Comparison of ENCODE assay signal across 9 cellular contexts in genomic region chr17:83082435-83082834, GRCh38. TPM values are rescaled to one million over a fixed set of nuclear protein-coding genes. Genes with fewer than 3 reads are reported as not detected.
DNase-seq lines count a peak whose midpoint lies in the region; ATAC-seq, FAIRE-seq and TF ChIP-seq lines count a peak whose summit lies in the region.
"Had no signal": no experiment of that assay in that cellular context is flagged by ENCODE, and none has a peak within 500 bp of the region (broad histone marks: within the 10 kb centered on the region; RNA-seq: fewer than 3 reads in every experiment).

No MANE protein-coding gene starts in this region.

- peak overlapping the region; percentile 53 to 82 (median 73) for H3K4me3 Mint-ChIP-seq in naive thymus-derived CD4-positive, alpha-beta T cell

- no peaks in the 10 kb centered on the region for H3K9me3 ChIP-seq in HepG2 (ENCODE audit: low read length)
- no peaks in the 10 kb centered on the region for H3K9me3 ChIP-seq in right lobe of liver
- no peaks in the 10 kb centered on the region for H3K9me3 ChIP-seq in GM12878 (replicated peaks; ENCODE audit: control insufficient read depth, insufficient read depth, low read length)
- H3K9me3 ChIP-seq in naive thymus-derived CD4-positive, alpha-beta T cell (ENCODE audit: control insufficient read depth in 2 of 3, low read length in 3 of 3), result no peaks in the 10 kb centered on the region
- no peaks in the 10 kb centered on the region for H3K9me3 ChIP-seq in vagina

- H3K27me3 ChIP-seq in HepG2 (ENCODE audit: control insufficient read depth in 1 of 2, insufficient read depth in 2 of 2, low read length in 2 of 2) (peaks cover 34 to 81% of the 10 kb centered on the region in 2 experiments), right lobe of liver (peaks cover 0 to 6% of the 10 kb centered on the region in 2 donors), GM12878 (replicated peaks in 1 of 2; ENCODE audit: control insufficient read depth in 2 of 2, insufficient read depth in 2 of 2, low read length in 1 of 2) (peaks cover 4 to 17% of the 10 kb centered on the region in 2 experiments), vagina (no peaks in the 10 kb centered on the region)
- H3K27me3 ChIP-seq in naive thymus-derived CD4-positive, alpha-beta T cell (ENCODE audit: control insufficient read depth in 2 of 2, insufficient read depth in 2 of 2, low read length in 2 of 2), result no peaks in the 10 kb centered on the region

- H3K4me1 ChIP-seq in HepG2 (ENCODE audit: insufficient read depth, low read length), result peaks cover 25% of the 10 kb centered on the region
- no peaks in the 10 kb centered on the region for H3K4me1 ChIP-seq in right lobe of liver
- H3K4me1 ChIP-seq in GM12878 (ENCODE audit: control insufficient read depth, insufficient read depth, low read length), result 0 out of 2 replicates have a peak, but pooled peaks cover 3% of the 10 kb centered on the region
- H3K4me1 ChIP-seq in naive thymus-derived CD4-positive, alpha-beta T cell (ENCODE audit: control insufficient read depth in 2 of 2, insufficient read depth in 2 of 2, low read length in 2 of 2), result peaks cover 0 to 30% of the 10 kb centered on the region in 2 donors
- H3K4me1 ChIP-seq in vagina, result peaks cover 80% of the 10 kb centered on the region

- no peaks in the 10 kb centered on the region for H3K9me3 Mint-ChIP-seq in naive thymus-derived CD4-positive, alpha-beta T cell

- RAD21 ChIA-PET in GM12878 (lab: Charles Lee; ENCODE audit: unreplicated experiment), result no interaction called here

- TF ChIP-seq CTCF in HepG2 (CRISPR knock-in tag; IDR thresholded peaks at IDR 0.05) (no peak), right lobe of liver (IDR thresholded peaks at IDR 0.05) (no peak), GM12878 (IDR thresholded peaks at IDR 0.05 in 2 of 3, conservative IDR thresholded peaks at IDR 0.05 in 1 of 3; ENCODE audit: control insufficient read depth in 2 of 3, extremely low read depth in 1 of 3, insufficient read depth in 1 of 3, low read depth in 3 of 3, low read length in 3 of 3) (no peak), vagina (IDR thresholded peaks at IDR 0.05) (no peak)

- H3K4me2 ChIP-seq in HepG2 (ENCODE audit: low read depth, low read length), result no peak overlapping the region
- no peak overlapping the region for H3K4me2 ChIP-seq in GM12878 (ENCODE audit: control insufficient read depth, insufficient read depth)

- SMC1A ChIA-PET in GM12878 (lab: Charles Lee; ENCODE audit: uncharacterized antibody, unreplicated experiment), result no interaction called here

- peaks cover 0 to 30% (median 10%) of the 10 kb centered on the region in 7 donors for H3K4me1 Mint-ChIP-seq in naive thymus-derived CD4-positive, alpha-beta T cell

- H3K79me2 ChIP-seq in HepG2 (ENCODE audit: insufficient read depth, low read length), result no peaks in the 10 kb centered on the region
- no peaks in the 10 kb centered on the region for H3K79me2 ChIP-seq in GM12878 (ENCODE audit: control insufficient read depth, insufficient read depth, low read length)

- H3K36me3 ChIP-seq in HepG2 (replicated peaks in 1 of 2; ENCODE audit: control insufficient read depth in 1 of 2, insufficient read depth in 2 of 2, low read length in 2 of 2) (no peaks in the 10 kb centered on the region), right lobe of liver (no peaks in the 10 kb centered on the region), GM12878 (ENCODE audit: control insufficient read depth in 2 of 2, insufficient read depth in 2 of 2, low read length in 1 of 2) (no peaks in the 10 kb centered on the region), vagina (peaks cover 0 to 14% of the 10 kb centered on the region in 2 donors)
- no peaks in the 10 kb centered on the region for H3K36me3 ChIP-seq in naive thymus-derived CD4-positive, alpha-beta T cell (ENCODE audit: control insufficient read depth in 2 of 3, insufficient read depth in 3 of 3, low read length in 3 of 3)

- CTCF ChIA-PET in HepG2 (lab: Yijun Ruan, JAX; ENCODE audit: low intra/inter-chr PET ratio, low total read pairs), result no interaction called here
- CTCF ChIA-PET in GM12878 (lab: Yijun Ruan, JAX), result no interaction called here
- CTCF ChIA-PET in naive thymus-derived CD4-positive, alpha-beta T cell (lab: Charles Lee), result no interaction called here

- H3K27ac Mint-ChIP-seq in naive thymus-derived CD4-positive, alpha-beta T cell, result peak overlapping the region in 4 of 9 donors; percentile 43 to 72 (median 48)

- H3K9ac ChIP-seq in HepG2 (ENCODE audit: insufficient read depth, low read depth, low read length) (no peak overlapping the region), GM12878 (ENCODE audit: control insufficient read depth, insufficient read depth, low read length) (no peak overlapping the region)

- H3K36me3 Mint-ChIP-seq in naive thymus-derived CD4-positive, alpha-beta T cell, result peaks cover 0 to 2% (median 0%) of the 10 kb centered on the region in 5 donors

- TF ChIP-seq POLR2A in HepG2 (IDR thresholded peaks at IDR 0.05; ENCODE audit: insufficient read depth in 1 of 2, low read depth in 2 of 2, low read length in 2 of 2) (no peak), right lobe of liver (IDR thresholded peaks at IDR 0.05) (no peak), GM12878 (IDR thresholded peaks at IDR 0.05; ENCODE audit: low read depth, low read length) (no peak), vagina (IDR thresholded peaks at IDR 0.05) (no peak)

- no peak for TF ChIP-seq EP300 in HepG2 (IDR thresholded peaks at IDR 0.05; ENCODE audit: low read depth in 2 of 2, low read length in 2 of 2)
- no peak for TF ChIP-seq EP300 in HepG2 (CRISPR knock-in tag; IDR thresholded peaks at IDR 0.05; ENCODE audit: borderline replicate concordance)
- TF ChIP-seq EP300 in GM12878 (IDR thresholded peaks at IDR 0.05; ENCODE audit: borderline replicate concordance in 1 of 2, control insufficient read depth in 1 of 2, low read depth in 2 of 2, low read length in 2 of 2), result no peak

- DNase-seq in HepG2 (ENCODE audit: low spot score) (no peak), right lobe of liver (no peak), GM12878 (ENCODE audit: low read depth, low spot score) (no peak), vagina (ENCODE audit: extremely low spot score in 2 of 2) (no peak), hippocampal formation (lab: John Stamatoyannopoulos, UW) (no peak), DMS79 (lab: John Stamatoyannopoulos, UW) (no peak)
- DNase-seq in naive thymus-derived CD4-positive, alpha-beta T cell, result no peak
- DNase-seq: NCI-H2081 had no signal

- no peak overlapping the region for H2AFZ ChIP-seq in HepG2 (ENCODE audit: low read length)
- H2AFZ ChIP-seq in GM12878 (ENCODE audit: control insufficient read depth, low read depth, low read length), result no peak overlapping the region

- H3K27me3 Mint-ChIP-seq in naive thymus-derived CD4-positive, alpha-beta T cell, result peaks cover 0 to 20% (median under 1%) of the 10 kb centered on the region in 5 donors

- 78% methylated on average over 9 of the region's 9 CpGs for WGBS in HepG2 (ENCODE audit: low lambda C conversion rate)
- 71% methylated on average over 9 of the region's 9 CpGs for WGBS in right lobe of liver (ENCODE audit: insufficient coverage, low coverage, low lambda C conversion rate, missing lambda C conversion rate)
- WGBS in GM12878 (ENCODE audit: insufficient coverage, insufficient replicate concordance, low lambda C conversion rate, missing lambda C conversion rate), result 62% methylated on average over 9 of the region's 9 CpGs

- FAIRE-seq in HepG2 (lab: Jason Lieb, UNC) (no peak), GM12878 (lab: Jason Lieb, UNC) (no peak)

- H4K20me1 ChIP-seq in HepG2 (ENCODE audit: insufficient read depth, low read length) (peaks cover 21% of the 10 kb centered on the region; the same call in 1 of the 2 replicates), GM12878 (ENCODE audit: control insufficient read depth, insufficient read depth) (no peaks in the 10 kb centered on the region)

- TF ChIP-seq RAD21 in HepG2 (CRISPR knock-in tag; IDR thresholded peaks at IDR 0.05) (no peak), GM12878 (IDR thresholded peaks at IDR 0.05; ENCODE audit: insufficient read depth, low read depth, low read length) (no peak)

- no peak overlapping the region for H3K27ac ChIP-seq in HepG2 (ENCODE audit: extremely low read length, insufficient read depth, low read length)
- no peak overlapping the region for H3K27ac ChIP-seq in right lobe of liver
- H3K27ac ChIP-seq in GM12878 (ENCODE audit: control insufficient read depth, insufficient read depth), result no peak overlapping the region
- H3K27ac ChIP-seq in naive thymus-derived CD4-positive, alpha-beta T cell (ENCODE audit: low read depth, low read length), result no peak overlapping the region
- peak overlapping the region; percentile 86 for H3K27ac ChIP-seq in vagina

- H3K4me3 ChIP-seq in HepG2 (replicated peaks in 1 of 3; ENCODE audit: insufficient read depth in 1 of 3, low read depth in 2 of 3, low read length in 3 of 3) (no peak overlapping the region), right lobe of liver (no peak overlapping the region), GM12878 (no peak overlapping the region), vagina (peak overlapping the region; percentile 56 to 74)
- no peak overlapping the region for H3K4me3 ChIP-seq in naive thymus-derived CD4-positive, alpha-beta T cell (ENCODE audit: low read length)

- in situ Hi-C loops in HepG2 (cut with HindIII; ENCODE audit: extremely low pct_ligation_motif_present, low pct_unique_long_range_greater_than_20kb) (no loop called here), GM12878 (cut with MboI) (no loop called here)

- ATAC-seq in HepG2, result no peak
- ATAC-seq in right lobe of liver, result no peak
- ATAC-seq in GM12878, result no peak
- ATAC-seq in naive thymus-derived CD4-positive, alpha-beta T cell, result no peak
- no peak for ATAC-seq in GM19395 (IDR thresholded peaks at IDR 0.05; ENCODE audit: unreplicated experiment)

- no TSS peak for BruUV-seq in HepG2 (replicated peaks; lab: Mats Ljungman, UMichigan)
- no TSS peak for BruUV-seq in GM12878 (replicated peaks; lab: Mats Ljungman, UMichigan)

- POLR2A ChIA-PET in HepG2 (lab: Yijun Ruan, JAX) (no interaction called here), GM12878 (lab: Charles Lee) (no interaction called here)
- POLR2A ChIA-PET in naive thymus-derived CD4-positive, alpha-beta T cell (lab: Charles Lee), result no interaction called here

- intact Hi-C loops in HepG2 (cut with micrococcal nuclease; ENCODE audit: unreplicated experiment), result no loop called here
- intact Hi-C loops in right lobe of liver (cut with DNase I), result no loop called here
- intact Hi-C loops in GM12878 (cut with micrococcal nuclease; ENCODE audit: unreplicated experiment), result no loop called here
- intact Hi-C loops in naive thymus-derived CD4-positive, alpha-beta T cell (cut with micrococcal nuclease), result loop anchor here (2.0 to 5.0 kb wide), 2 partner anchors 32 to 95 kb away; no protein-coding TSS in a partner anchor
- intact Hi-C loops in vagina (cut with DNase I), result no loop called here

RNA-seq across cellular contexts. Expression of gene METRNL, which starts 3.0 kb away (rescaled TPM):
- total RNA-seq in HepG2 (2016; rRNA removed; fragmentation: Illumina TruSeq; extraction: Trizol) (0.66 and 1.2 TPM in 2 replicates), right lobe of liver (10 to 100 TPM in 1 of 6 experiments, 1 to 10 TPM in 5; 2.3 to 18.6 (median 5.9) TPM), GM12878 (2014; rRNA removed) (2.5 and 3.7 TPM in 2 replicates), GM12878 (2014; rRNA removed; fragmentation: Illumina TruSeq; extraction: Trizol) (0.69 and 0.72 TPM in 2 replicates), GM12878 (2021) (3.5 TPM in 2 replicates), vagina (156 TPM)
- 0.81 and 1.1 TPM in 2 replicates for total RNA-seq in HepG2 (2016; cell fraction: cytosol; rRNA removed; fragmentation: Illumina TruSeq; extraction: Trizol; ENCODE audit: low read depth)
- 0.56 and 1.0 TPM in 2 replicates for total RNA-seq in HepG2 (2016; cell fraction: insoluble cytoplasmic fraction; rRNA removed; fragmentation: Illumina TruSeq; extraction: Trizol)
- 1.7 and 2.2 TPM in 2 replicates for total RNA-seq in HepG2 (2016; cell fraction: membrane; rRNA removed; fragmentation: Illumina TruSeq; extraction: Trizol)
- 0.31 TPM in 1 of 2 replicates, not detected in the other for total RNA-seq in HepG2 (2016; cell fraction: nucleus; rRNA removed; fragmentation: Illumina TruSeq; extraction: Trizol)
- polyA plus RNA-seq in HepG2 (2011; rRNA removed) (0.84 and 1.4 TPM in 2 replicates), GM12878 (2011; rRNA removed) (0.19 and 0.20 TPM in 2 replicates), GM12878 (2014; fragmentation: Illumina TruSeq; extraction: Trizol) (0.25 TPM in 1 of 2 replicates, not detected in the other), GM12878 (2014; fragmentation: Nextera tagmentation; extraction: Ambion mirVana) (under 1 TPM; 0.05 TPM), GM12878 (2014; rRNA removed) (2.2 and 2.7 TPM in 2 replicates), GM12878 (2016; fragmentation: Nextera tagmentation; extraction: Ambion mirVana) (not detected)
- polyA plus RNA-seq in HepG2 (2011; cell fraction: cytosol; rRNA removed), result 2.1 and 2.5 TPM in 2 replicates
- polyA plus RNA-seq in HepG2 (2011; cell fraction: nucleus; rRNA removed), result 1.2 and 1.8 TPM in 2 replicates
- polyA plus RNA-seq in HepG2 (2012), result 0.23 and 0.79 TPM in 2 replicates
- polyA plus RNA-seq in HepG2 (2016; cell fraction: cytosol; fragmentation: Illumina TruSeq; extraction: Trizol; ENCODE audit: low read depth), result 1.1 and 1.2 TPM in 2 replicates
- polyA plus RNA-seq in HepG2 (2016; cell fraction: insoluble cytoplasmic fraction; fragmentation: Illumina TruSeq; extraction: Trizol; ENCODE audit: low read depth), result 0.69 and 0.92 TPM in 2 replicates
- polyA plus RNA-seq in HepG2 (2016; cell fraction: membrane; fragmentation: Illumina TruSeq; extraction: Trizol; ENCODE audit: low read depth), result 2.1 TPM in 2 replicates
- polyA plus RNA-seq in HepG2 (2016; cell fraction: nucleus; fragmentation: Illumina TruSeq; extraction: Trizol; ENCODE audit: insufficient read depth, low read depth), result 1.2 and 1.3 TPM in 2 replicates
- 2.5 and 12.3 TPM in 2 replicates for polyA minus RNA-seq in HepG2 (2011; rRNA and poly(A)+ RNA removed; ENCODE audit: low replicate concordance)
- polyA minus RNA-seq in HepG2 (2011; cell fraction: cytosol; rRNA and poly(A)+ RNA removed), result 2.9 and 4.6 TPM in 2 replicates
- polyA minus RNA-seq in HepG2 (2011; cell fraction: nucleus; rRNA and poly(A)+ RNA removed), result 0.87 and 1.4 TPM in 2 replicates
- 0.58 and 0.81 TPM in 2 replicates for total RNA-seq in GM12878 (2013; cell fraction: nucleolus; rRNA removed)
- 0.91 TPM for polyA plus RNA-seq in GM12878 (2011; ENCODE audit: low read depth)
- 1.5 and 2.0 TPM in 2 replicates for polyA plus RNA-seq in GM12878 (2011; cell fraction: cytosol; rRNA removed)
- 1.3 and 1.4 TPM in 2 replicates for polyA plus RNA-seq in GM12878 (2011; cell fraction: nucleus; rRNA removed)
- polyA plus RNA-seq in GM12878 (2012), result 3.2 and 3.4 TPM in 2 replicates
- polyA minus RNA-seq in GM12878 (2011; rRNA and poly(A)+ RNA removed), result 0.88 and 1.3 TPM in 2 replicates
- polyA minus RNA-seq in GM12878 (2011; cell fraction: cytosol; rRNA and poly(A)+ RNA removed), result 1.2 and 2.6 TPM in 2 replicates
- 0.24 and 1.6 TPM in 2 replicates for polyA minus RNA-seq in GM12878 (2011; cell fraction: nucleus; rRNA and poly(A)+ RNA removed)
- total RNA-seq in naive thymus-derived CD4-positive, alpha-beta T cell, result 100 to 1,000 TPM in 1 of 5 experiments, 10 to 100 TPM in 2, 1 to 10 TPM in 2; 1.0 to 147 (median 10.3) TPM
- polyA plus RNA-seq in naive thymus-derived CD4-positive, alpha-beta T cell, result not detected

Comparison
In these comparisons a context has a peak if more than half of its experiments do, and no peak if none do; other contexts are left out.
1. H3K4me3 ChIP-seq: peak in vagina (2 of 2); none in HepG2 (0 of 3), right lobe of liver (0 of 3), GM12878 (single experiment) and naive thymus-derived CD4-positive, alpha-beta T cell (single experiment).
2. intact Hi-C loops: an anchor here in naive thymus-derived CD4-positive, alpha-beta T cell (2.0 to 5.0 kb wide); none called in HepG2, right lobe of liver, GM12878 and vagina.
3. Of the 75 proteins assayed by ChIP-seq in both HepG2 and GM12878: peak only in HepG2: none; only in GM12878: BHLHE40; in both: none; in neither: 74.